Comparison of ENCODE assay signal across 1 cellular context in genomic region chr16:22727285-22728166, GRCh38.
A peak's percentile ranks its signal among the peaks of the same experiment; 100 is the strongest.
TF ChIP-seq lines count a peak whose summit lies in the region.

No MANE protein-coding gene starts in this region.

TF ChIP-seq in HEK293, 187 proteins besides CTCF, POLR2A, EP300 and RAD21 (continued from another document and continues in another):
- TF ChIP-seq ZNF26 (tag by site-specific recombination; IDR thresholded peaks at IDR 0.05) = no peak
- TF ChIP-seq ZNF664 (tag by site-specific recombination; IDR thresholded peaks at IDR 0.05) = peak; percentile 97
- no peak for TF ChIP-seq ZFP3 (tag by site-specific recombination; IDR thresholded peaks at IDR 0.05; ENCODE audit: low read depth)
- peak; percentile 81 for TF ChIP-seq PRDM10 (tag by site-specific recombination; IDR thresholded peaks at IDR 0.05)
- no peak for TF ChIP-seq ZBTB1 (tag by site-specific recombination; IDR thresholded peaks at IDR 0.05)
- TF ChIP-seq ZNF138 (tag by site-specific recombination; IDR thresholded peaks at IDR 0.05; ENCODE audit: borderline replicate concordance) = no peak
- TF ChIP-seq ZSCAN23 (tag by site-specific recombination; IDR thresholded peaks at IDR 0.05) = peak; percentile 79; the same call in 1 of the 2 replicates
- TF ChIP-seq TRIM28 (IDR thresholded peaks at IDR 0.05; ENCODE audit: borderline replicate concordance, low read length) = no peak
- TF ChIP-seq ZXDB (tag by site-specific recombination; IDR thresholded peaks at IDR 0.05) = no peak
- TF ChIP-seq ZNF488 (tag by site-specific recombination; IDR thresholded peaks at IDR 0.05) = no peak
- no peak for TF ChIP-seq ZNF23 (tag by site-specific recombination; IDR thresholded peaks at IDR 0.05; ENCODE audit: borderline replicate concordance)
- no peak for TF ChIP-seq PRDM1 (tag by site-specific recombination; IDR thresholded peaks at IDR 0.05)
- peak; percentile 79; the same call in 1 of the 2 replicates for TF ChIP-seq ZNF133 (tag by site-specific recombination; IDR thresholded peaks at IDR 0.05)
- TF ChIP-seq KLF16 (tag by site-specific recombination; IDR thresholded peaks at IDR 0.05) = no peak
- TF ChIP-seq ZNF214 (tag by site-specific recombination; IDR thresholded peaks at IDR 0.05; ENCODE audit: borderline replicate concordance) = no peak
- peak; percentile 92 for TF ChIP-seq ZNF623 (tag by site-specific recombination; IDR thresholded peaks at IDR 0.05)
- no peak for TF ChIP-seq ZNF426 (tag by site-specific recombination; IDR thresholded peaks at IDR 0.05)
- TF ChIP-seq PRDM4 (tag by site-specific recombination; IDR thresholded peaks at IDR 0.05) = no peak
- TF ChIP-seq PRDM2 (tag by site-specific recombination; IDR thresholded peaks at IDR 0.05; ENCODE audit: borderline replicate concordance) = no peak
- TF ChIP-seq HOXC10 (CRISPR knock-in tag; IDR thresholded peaks at IDR 0.05) = no peak
- TF ChIP-seq BCL11B (tag by site-specific recombination; IDR thresholded peaks at IDR 0.05; ENCODE audit: low read depth) = no peak
- TF ChIP-seq ZNF580 (tag by site-specific recombination; IDR thresholded peaks at IDR 0.05) = peak; percentile 80
- no peak for TF ChIP-seq GFI1B (tag by site-specific recombination; IDR thresholded peaks at IDR 0.05)
- TF ChIP-seq YY2 (tag by site-specific recombination; IDR thresholded peaks at IDR 0.05) = no peak
- no peak; the same call in 1 of the 2 replicates for TF ChIP-seq TSHZ1 (tag by site-specific recombination; IDR thresholded peaks at IDR 0.05; ENCODE audit: borderline replicate concordance)
- no peak for TF ChIP-seq SP2 (tag by site-specific recombination; IDR thresholded peaks at IDR 0.05)
- TF ChIP-seq ZNF777 (tag by site-specific recombination; IDR thresholded peaks at IDR 0.05; ENCODE audit: borderline replicate concordance) = peak; percentile 84; the same call in 1 of the 2 replicates
- TF ChIP-seq ZNF350 (tag by site-specific recombination; IDR thresholded peaks at IDR 0.05) = no peak
- no peak for TF ChIP-seq ZNF513 (tag by site-specific recombination; IDR thresholded peaks at IDR 0.05)
- no peak for TF ChIP-seq ZNF677 (tag by site-specific recombination; IDR thresholded peaks at IDR 0.05)
- TF ChIP-seq KLF8 (tag by site-specific recombination; IDR thresholded peaks at IDR 0.05) = peak; percentile 37
- TF ChIP-seq WT1 (tag by site-specific recombination; IDR thresholded peaks at IDR 0.05) = no peak
- peak; percentile 9; the same call in 1 of the 2 replicates for TF ChIP-seq ZBTB20 (tag by site-specific recombination; IDR thresholded peaks at IDR 0.05)
- TF ChIP-seq ZNF148 (tag by site-specific recombination; IDR thresholded peaks at IDR 0.05; ENCODE audit: borderline replicate concordance) = no peak
- peak; percentile 97 for TF ChIP-seq ZBTB17 (tag by site-specific recombination; IDR thresholded peaks at IDR 0.05)
- TF ChIP-seq ZNF629 (tag by site-specific recombination; IDR thresholded peaks at IDR 0.05) = peak; percentile 95
